In the genomic region with DNA sequence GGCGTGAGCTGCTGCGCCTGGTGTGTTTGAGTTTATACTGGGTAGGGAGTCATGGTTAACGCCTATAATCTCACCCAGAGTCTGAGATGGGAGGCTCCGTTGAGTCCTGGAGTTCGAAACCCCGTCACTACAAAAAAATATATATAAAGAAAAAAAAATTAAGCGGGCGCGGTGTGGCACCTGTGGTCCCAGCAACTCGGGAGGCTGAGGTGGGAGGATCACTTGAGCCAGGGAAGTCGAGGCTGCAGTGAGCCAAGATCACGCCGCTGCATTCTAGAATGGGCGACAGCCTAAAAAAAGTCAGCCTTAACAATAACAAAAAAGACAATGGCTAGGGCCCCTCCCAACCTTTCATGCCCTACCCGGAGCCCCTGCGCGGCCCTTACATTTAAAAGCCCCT, we compare ENCODE assay signal across 8 cellular contexts. TPM values are rescaled to one million over a fixed set of nuclear protein-coding genes. Genes with fewer than 3 reads are reported as not detected.
DNase-seq lines count a peak whose midpoint lies in the region; ATAC-seq, FAIRE-seq and TF ChIP-seq lines count a peak whose summit lies in the region.

No MANE protein-coding gene starts in this region.

- no peak for TF ChIP-seq RAD21 in GM12878 (IDR thresholded peaks at IDR 0.05; ENCODE audit: insufficient read depth, low read depth, low read length)

- H3K9me3 ChIP-seq in GM12878 (replicated peaks; ENCODE audit: control insufficient read depth, insufficient read depth, low read length): no peaks in the 10 kb centered on the region
- no peaks in the 10 kb centered on the region for H3K9me3 ChIP-seq in lower lobe of right lung
- no peaks in the 10 kb centered on the region for H3K9me3 ChIP-seq in tibial nerve

- no peak for TF ChIP-seq POLR2A in GM12878 (IDR thresholded peaks at IDR 0.05; ENCODE audit: low read depth, low read length)
- no peak for TF ChIP-seq POLR2A in tibial nerve (IDR thresholded peaks at IDR 0.05)
- TF ChIP-seq POLR2A in GM18505 (IDR thresholded peaks at IDR 0.05; ENCODE audit: borderline replicate concordance, extremely low read depth, insufficient read depth, insufficient read length): no peak

- POLR2A ChIA-PET in GM12878 (lab: Charles Lee): interaction anchor here (0.6 to 4.1 kb wide), 12 partner anchors 10 to 299 kb away, joined by 3 to 27 read pairs (median 3); a partner anchor contains a TSS

- DNase-seq in activated T-cell treated with anti-CD3 and anti-CD28 coated beads, Interleukin-2, amount 50 U/mL, for 72 hours: no peak
- DNase-seq in activated T-cell treated with anti-CD3 and anti-CD28 coated beads for 4 hours (no peak), GM12878 (ENCODE audit: low read depth, low spot score) (no peak), lower lobe of right lung (no peak), tibial nerve (ENCODE audit: low spot score in 2 of 2) (no peak), NCI-H2171 treated with DMSO at 0.1 percent for 48 hours (lab: John Stamatoyannopoulos, UW) (no peak), RPMI8226 (no peak)

- H3K4me1 Mint-ChIP-seq in activated T-cell treated with anti-CD3 and anti-CD28 coated beads, Interleukin-2, amount 50 U/mL, for 72 hours (ENCODE audit: low read depth): peaks cover 30% of the 10 kb centered on the region

- H4K20me1 ChIP-seq in GM12878 (ENCODE audit: control insufficient read depth, insufficient read depth): no peaks in the 10 kb centered on the region

- no peaks in the 10 kb centered on the region for H3K27me3 Mint-ChIP-seq in activated T-cell treated with anti-CD3 and anti-CD28 coated beads, Interleukin-2, amount 50 U/mL, for 72 hours (ENCODE audit: low read depth)

- intact Hi-C loops in GM12878 (cut with micrococcal nuclease; ENCODE audit: unreplicated experiment) (no loop called here), lower lobe of right lung (cut with DNase I) (no loop called here)

- H3K4me3 ChIP-seq in GM12878: peak overlapping the region; percentile 86; the same call in 1 of the 2 replicates
- peak overlapping the region; percentile 74 for H3K4me3 ChIP-seq in lower lobe of right lung
- peak overlapping the region; percentile 34 to 77 (median 54) for H3K4me3 ChIP-seq in tibial nerve

- ATAC-seq in activated T-cell treated with anti-CD3 and anti-CD28 coated beads, Interleukin-2, amount 50 U/mL, for 72 hours (replicated peaks in 1 of 2): no peak
- ATAC-seq in GM12878: no peak
- ATAC-seq in lower lobe of right lung: no peak
- no peak for ATAC-seq in GM18505 (IDR thresholded peaks at IDR 0.05; ENCODE audit: unreplicated experiment)

- peak overlapping the region; percentile 89 for H2AFZ ChIP-seq in GM12878 (ENCODE audit: control insufficient read depth, low read depth, low read length)

- no peaks in the 10 kb centered on the region for H3K27me3 ChIP-seq in GM12878 (replicated peaks in 1 of 2; ENCODE audit: control insufficient read depth in 2 of 2, insufficient read depth in 2 of 2, low read length in 1 of 2)
- no peaks in the 10 kb centered on the region for H3K27me3 ChIP-seq in lower lobe of right lung (ENCODE audit: low read depth)
- H3K27me3 ChIP-seq in tibial nerve: no peaks in the 10 kb centered on the region

- H3K4me2 ChIP-seq in GM12878 (ENCODE audit: control insufficient read depth, insufficient read depth): peak overlapping the region; percentile 45; the same call in 1 of the 2 replicates

- peaks cover 0 to 1% of the 10 kb centered on the region in 2 donors for H3K36me3 Mint-ChIP-seq in activated T-cell treated with anti-CD3 and anti-CD28 coated beads, Interleukin-2, amount 50 U/mL, for 72 hours (ENCODE audit: insufficient read depth in 2 of 2)

- H3K4me3 Mint-ChIP-seq in activated T-cell treated with anti-CD3 and anti-CD28 coated beads, Interleukin-2, amount 50 U/mL, for 72 hours: peak overlapping the region; percentile 86 to 88

- peak overlapping the region; percentile 96 for H3K9ac ChIP-seq in GM12878 (ENCODE audit: control insufficient read depth, insufficient read depth, low read length)

- H3K9me3 Mint-ChIP-seq in activated T-cell treated with anti-CD3 and anti-CD28 coated beads, Interleukin-2, amount 50 U/mL, for 72 hours: no peaks in the 10 kb centered on the region

- peaks cover 9% of the 10 kb centered on the region for H3K79me2 ChIP-seq in GM12878 (ENCODE audit: control insufficient read depth, insufficient read depth, low read length)

- WGBS in GM12878 (ENCODE audit: insufficient coverage, insufficient replicate concordance, low lambda C conversion rate, missing lambda C conversion rate): 64% methylated on average over 17 of the region's 17 CpGs
- WGBS in tibial nerve, 2 donors: 78 to 82% methylated on average over 17 of the region's 17 CpGs

- no peak for TF ChIP-seq EP300 in GM12878 (IDR thresholded peaks at IDR 0.05; ENCODE audit: borderline replicate concordance in 1 of 2, control insufficient read depth in 1 of 2, low read depth in 2 of 2, low read length in 2 of 2)
- TF ChIP-seq EP300 in tibial nerve (IDR thresholded peaks at IDR 0.05): no peak

- TF ChIP-seq CTCF in GM12878 (IDR thresholded peaks at IDR 0.05 in 2 of 3, conservative IDR thresholded peaks at IDR 0.05 in 1 of 3; ENCODE audit: control insufficient read depth in 2 of 3, extremely low read depth in 1 of 3, insufficient read depth in 1 of 3, low read depth in 3 of 3, low read length in 3 of 3) (no peak), lower lobe of right lung (IDR thresholded peaks at IDR 0.05) (no peak), tibial nerve (IDR thresholded peaks at IDR 0.05) (no peak)

- RAD21 ChIA-PET in GM12878 (lab: Charles Lee; ENCODE audit: unreplicated experiment): interaction anchor here (0.6 to 3.1 kb wide), 16 partner anchors 10 to 491 kb away, joined by 3 to 22 read pairs (median 4); a partner anchor contains a TSS

- peak overlapping the region; percentile 86 for H3K27ac Mint-ChIP-seq in activated T-cell treated with anti-CD3 and anti-CD28 coated beads, Interleukin-2, amount 50 U/mL, for 72 hours

- BruUV-seq in GM12878 (replicated peaks; lab: Mats Ljungman, UMichigan): TSS peak; percentile 99

- H3K4me1 ChIP-seq in GM12878 (ENCODE audit: control insufficient read depth, insufficient read depth, low read length): peaks cover 5% of the 10 kb centered on the region
- peaks cover 15% of the 10 kb centered on the region for H3K4me1 ChIP-seq in lower lobe of right lung
- H3K4me1 ChIP-seq in tibial nerve: peaks cover 0 to 24% (median 4%) of the 10 kb centered on the region in 4 donors

- no peak for FAIRE-seq in GM12878 (lab: Jason Lieb, UNC)

- CTCF ChIA-PET in GM12878 (lab: Yijun Ruan, JAX): interaction anchor here (0.9 to 6.1 kb wide), 6 partner anchors 35 to 224 kb away, joined by 3 to 46 read pairs (median 4); a partner anchor contains a TSS

- SMC1A ChIA-PET in GM12878 (lab: Charles Lee; ENCODE audit: uncharacterized antibody, unreplicated experiment): interaction anchor here (0.9 to 1.3 kb wide), 5 partner anchors 12 to 204 kb away, joined by 3 to 6 read pairs (median 3); a partner anchor contains a TSS

- H3K27ac ChIP-seq in GM12878 (ENCODE audit: control insufficient read depth, insufficient read depth) (peak overlapping the region; percentile 88), lower lobe of right lung (peak overlapping the region; percentile 92), tibial nerve (peak overlapping the region; percentile 75 to 95 (median 90))

- H3K36me3 ChIP-seq in GM12878 (ENCODE audit: control insufficient read depth in 2 of 2, insufficient read depth in 2 of 2, low read length in 1 of 2) (no peaks in the 10 kb centered on the region), lower lobe of right lung (no peaks in the 10 kb centered on the region), tibial nerve (no peaks in the 10 kb centered on the region)

- in situ Hi-C loops in GM12878 (cut with MboI): loop anchor here (10.0 kb wide), 1 partner anchor 449 kb away; a partner anchor contains a TSS

RNA-seq across cellular contexts. Expression of a gene that starts 17.2 kb away (rescaled TPM):
- 100 to 1,000 TPM; 108 to 124 TPM for total RNA-seq in activated T-cell treated with anti-CD3 and anti-CD28 coated beads, Interleukin-2, amount 50 U/mL, for 72 hours
- total RNA-seq in GM12878 (2013; cell fraction: nucleolus; rRNA removed): 26.8 and 27.4 TPM in 2 replicates
- total RNA-seq in GM12878 (2014; rRNA removed): 16.3 and 18.8 TPM in 2 replicates
- 8.4 and 9.4 TPM in 2 replicates for total RNA-seq in GM12878 (2014; rRNA removed; fragmentation: Illumina TruSeq; extraction: Trizol)
- 58.5 and 66.8 TPM in 2 replicates for total RNA-seq in GM12878 (2021)
- polyA plus RNA-seq in GM12878 (2011; ENCODE audit: low read depth): 15.9 TPM
- 8.7 and 12.3 TPM in 2 replicates for polyA plus RNA-seq in GM12878 (2011; rRNA removed)
- 11.7 and 12.4 TPM in 2 replicates for polyA plus RNA-seq in GM12878 (2011; cell fraction: cytosol; rRNA removed)
- polyA plus RNA-seq in GM12878 (2011; cell fraction: nucleus; rRNA removed): 72.9 and 93.5 TPM in 2 replicates
- 37.7 and 38.0 TPM in 2 replicates for polyA plus RNA-seq in GM12878 (2012)
- 15.6 and 19.5 TPM in 2 replicates for polyA plus RNA-seq in GM12878 (2014; fragmentation: Illumina TruSeq; extraction: Trizol)
- 1 to 10 TPM; 2.5 to 8.7 TPM for polyA plus RNA-seq in GM12878 (2014; fragmentation: Nextera tagmentation; extraction: Ambion mirVana)
- polyA plus RNA-seq in GM12878 (2014; rRNA removed): 41.3 and 43.5 TPM in 2 replicates
- 10 to 100 TPM; 28.9 to 31.9 TPM for polyA plus RNA-seq in GM12878 (2016; fragmentation: Nextera tagmentation; extraction: Ambion mirVana)
- 6.6 and 7.9 TPM in 2 replicates for polyA minus RNA-seq in GM12878 (2011; rRNA and poly(A)+ RNA removed)
- polyA minus RNA-seq in GM12878 (2011; cell fraction: cytosol; rRNA and poly(A)+ RNA removed): 9.4 and 10.1 TPM in 2 replicates
- polyA minus RNA-seq in GM12878 (2011; cell fraction: nucleus; rRNA and poly(A)+ RNA removed): 23.7 and 35.2 TPM in 2 replicates
- 46.3 TPM for total RNA-seq in lower lobe of right lung
- total RNA-seq in tibial nerve: 10 to 100 TPM; 37.4 to 43.7 (median 40.1) TPM

RNA-seq across cellular contexts. Expression of a gene that starts 23.3 kb away (rescaled TPM):
- 10 to 100 TPM; 12.8 to 17.7 TPM for total RNA-seq in activated T-cell treated with anti-CD3 and anti-CD28 coated beads, Interleukin-2, amount 50 U/mL, for 72 hours
- total RNA-seq in GM12878 (2013; cell fraction: nucleolus; rRNA removed): 8.7 and 9.3 TPM in 2 replicates
- total RNA-seq in GM12878 (2014; rRNA removed): 10.7 and 11.5 TPM in 2 replicates
- total RNA-seq in GM12878 (2014; rRNA removed; fragmentation: Illumina TruSeq; extraction: Trizol): 6.8 and 7.0 TPM in 2 replicates
- total RNA-seq in GM12878 (2021): 12.4 and 13.2 TPM in 2 replicates
- polyA plus RNA-seq in GM12878 (2011; ENCODE audit: low read depth): 3.3 TPM
- 6.4 and 7.6 TPM in 2 replicates for polyA plus RNA-seq in GM12878 (2011; rRNA removed)
- 8.6 and 10.9 TPM in 2 replicates for polyA plus RNA-seq in GM12878 (2011; cell fraction: cytosol; rRNA removed)
- 10.5 and 15.1 TPM in 2 replicates for polyA plus RNA-seq in GM12878 (2011; cell fraction: nucleus; rRNA removed)
- polyA plus RNA-seq in GM12878 (2012): 4.9 and 5.7 TPM in 2 replicates
- 7.2 and 8.2 TPM in 2 replicates for polyA plus RNA-seq in GM12878 (2014; fragmentation: Illumina TruSeq; extraction: Trizol)
- 1 to 10 TPM; 4.7 to 6.3 TPM for polyA plus RNA-seq in GM12878 (2014; fragmentation: Nextera tagmentation; extraction: Ambion mirVana)
- polyA plus RNA-seq in GM12878 (2014; rRNA removed): 9.1 and 9.5 TPM in 2 replicates
- 1 to 10 TPM; 8.8 to 9.9 TPM for polyA plus RNA-seq in GM12878 (2016; fragmentation: Nextera tagmentation; extraction: Ambion mirVana)
- polyA minus RNA-seq in GM12878 (2011; rRNA and poly(A)+ RNA removed): 7.9 and 15.4 TPM in 2 replicates
- 4.7 and 6.8 TPM in 2 replicates for polyA minus RNA-seq in GM12878 (2011; cell fraction: cytosol; rRNA and poly(A)+ RNA removed)
- 5.2 and 10.3 TPM in 2 replicates for polyA minus RNA-seq in GM12878 (2011; cell fraction: nucleus; rRNA and poly(A)+ RNA removed)
- 7.7 TPM for total RNA-seq in lower lobe of right lung
- total RNA-seq in tibial nerve: 10 to 100 TPM in 2 of 4 donors, 1 to 10 TPM in 2; 7.8 to 11.7 (median 10.0) TPM

RNA-seq across cellular contexts. Expression of a gene that starts 24.7 kb away (rescaled TPM):
- 100 to 1,000 TPM; 170 to 185 TPM for total RNA-seq in activated T-cell treated with anti-CD3 and anti-CD28 coated beads, Interleukin-2, amount 50 U/mL, for 72 hours
- total RNA-seq in GM12878 (2013; cell fraction: nucleolus; rRNA removed): 116 and 142 TPM in 2 replicates
- 19.0 and 23.7 TPM in 2 replicates for total RNA-seq in GM12878 (2014; rRNA removed)
- 13.5 and 15.7 TPM in 2 replicates for total RNA-seq in GM12878 (2014; rRNA removed; fragmentation: Illumina TruSeq; extraction: Trizol)
- total RNA-seq in GM12878 (2021): 82.5 and 87.6 TPM in 2 replicates
- 30.6 TPM for polyA plus RNA-seq in GM12878 (2011; ENCODE audit: low read depth)
- 8.1 and 13.6 TPM in 2 replicates for polyA plus RNA-seq in GM12878 (2011; rRNA removed)
- 12.3 and 14.0 TPM in 2 replicates for polyA plus RNA-seq in GM12878 (2011; cell fraction: cytosol; rRNA removed)
- polyA plus RNA-seq in GM12878 (2011; cell fraction: nucleus; rRNA removed): 184 and 210 TPM in 2 replicates
- 44.9 and 56.9 TPM in 2 replicates for polyA plus RNA-seq in GM12878 (2012)
- polyA plus RNA-seq in GM12878 (2014; fragmentation: Illumina TruSeq; extraction: Trizol): 17.0 and 28.4 TPM in 2 replicates
- polyA plus RNA-seq in GM12878 (2014; fragmentation: Nextera tagmentation; extraction: Ambion mirVana): under 1 TPM; 0.45 to 0.95 TPM
- polyA plus RNA-seq in GM12878 (2014; rRNA removed): 41.1 and 52.4 TPM in 2 replicates
- polyA plus RNA-seq in GM12878 (2016; fragmentation: Nextera tagmentation; extraction: Ambion mirVana): 1 to 10 TPM; 5.9 to 6.7 TPM
- polyA minus RNA-seq in GM12878 (2011; rRNA and poly(A)+ RNA removed): 17.2 and 38.3 TPM in 2 replicates
- 19.2 and 24.1 TPM in 2 replicates for polyA minus RNA-seq in GM12878 (2011; cell fraction: cytosol; rRNA and poly(A)+ RNA removed)
- polyA minus RNA-seq in GM12878 (2011; cell fraction: nucleus; rRNA and poly(A)+ RNA removed): 70.4 and 98.9 TPM in 2 replicates
- total RNA-seq in lower lobe of right lung: 68.6 TPM
- total RNA-seq in tibial nerve: 10 to 100 TPM; 26.2 to 46.8 (median 31.7) TPM

RNA-seq across cellular contexts. Expression of a gene that starts 48.0 kb away (rescaled TPM):
- total RNA-seq in activated T-cell treated with anti-CD3 and anti-CD28 coated beads, Interleukin-2, amount 50 U/mL, for 72 hours: 10 to 100 TPM; 10.9 to 12.6 TPM
- total RNA-seq in GM12878 (2013; cell fraction: nucleolus; rRNA removed): 64.7 and 73.9 TPM in 2 replicates
- total RNA-seq in GM12878 (2014; rRNA removed): 8.9 and 9.1 TPM in 2 replicates
- 6.4 and 7.0 TPM in 2 replicates for total RNA-seq in GM12878 (2014; rRNA removed; fragmentation: Illumina TruSeq; extraction: Trizol)
- total RNA-seq in GM12878 (2021): 11.1 and 11.5 TPM in 2 replicates
- 3.0 TPM for polyA plus RNA-seq in GM12878 (2011; ENCODE audit: low read depth)
- polyA plus RNA-seq in GM12878 (2011; rRNA removed): 10.8 and 11.6 TPM in 2 replicates
- polyA plus RNA-seq in GM12878 (2011; cell fraction: cytosol; rRNA removed): 10.9 and 11.7 TPM in 2 replicates
- polyA plus RNA-seq in GM12878 (2011; cell fraction: nucleus; rRNA removed): 14.9 and 20.0 TPM in 2 replicates
- 6.5 and 7.5 TPM in 2 replicates for polyA plus RNA-seq in GM12878 (2012)
- polyA plus RNA-seq in GM12878 (2014; fragmentation: Illumina TruSeq; extraction: Trizol): 5.8 and 6.2 TPM in 2 replicates
- 1 to 10 TPM in 1 of 2 experiments, under 1 TPM in 1; 0.87 to 1.5 TPM for polyA plus RNA-seq in GM12878 (2014; fragmentation: Nextera tagmentation; extraction: Ambion mirVana)
- 11.5 and 12.8 TPM in 2 replicates for polyA plus RNA-seq in GM12878 (2014; rRNA removed)
- polyA plus RNA-seq in GM12878 (2016; fragmentation: Nextera tagmentation; extraction: Ambion mirVana): 1 to 10 TPM; 5.9 to 8.1 TPM
- polyA minus RNA-seq in GM12878 (2011; rRNA and poly(A)+ RNA removed): 6.2 and 11.4 TPM in 2 replicates
- 4.7 and 5.9 TPM in 2 replicates for polyA minus RNA-seq in GM12878 (2011; cell fraction: cytosol; rRNA and poly(A)+ RNA removed)
- polyA minus RNA-seq in GM12878 (2011; cell fraction: nucleus; rRNA and poly(A)+ RNA removed): 8.6 and 13.2 TPM in 2 replicates
- 16.2 TPM for total RNA-seq in lower lobe of right lung
- 10 to 100 TPM; 12.0 to 17.1 (median 14.9) TPM for total RNA-seq in tibial nerve
